In the genomic region with DNA sequence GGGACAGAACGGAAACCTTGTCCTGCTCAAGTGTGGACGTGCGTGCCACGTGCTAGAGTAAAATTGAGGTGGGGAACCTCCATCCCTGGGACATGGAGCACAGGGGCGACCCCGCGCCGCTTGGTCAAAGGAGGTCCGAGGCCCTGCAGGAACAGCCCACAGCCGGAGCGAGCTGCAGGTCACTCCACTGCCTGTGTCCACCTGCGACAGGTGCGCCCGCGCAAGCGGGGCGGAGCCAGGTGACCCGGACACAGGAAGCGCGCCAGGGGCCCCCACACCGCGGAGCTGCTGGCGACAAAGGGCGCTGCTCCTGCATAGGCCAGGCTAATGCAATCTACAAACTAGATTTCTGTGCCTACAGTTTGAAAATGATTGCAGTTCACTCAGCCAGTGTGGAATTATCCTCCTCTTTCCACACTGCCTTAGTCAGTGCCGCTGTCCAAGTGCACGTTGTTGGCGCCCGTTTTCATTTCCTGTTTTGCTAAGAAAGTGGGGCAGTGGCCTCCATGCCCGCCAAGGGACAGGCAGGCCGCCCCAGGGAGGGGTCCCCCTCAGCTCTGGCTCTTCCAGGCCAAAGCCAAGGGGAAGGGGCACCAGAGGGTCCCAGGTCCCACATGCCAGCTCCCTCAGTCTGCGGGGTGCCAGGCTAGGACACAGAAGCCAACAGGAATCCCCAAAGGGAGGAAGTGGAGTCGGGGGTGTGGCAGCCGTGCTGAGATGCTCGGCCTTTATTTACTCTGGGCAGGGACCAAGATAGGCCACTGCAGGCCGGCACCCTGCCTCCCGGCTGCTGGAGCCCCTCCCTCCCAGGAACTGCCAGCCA, we compare ENCODE assay signal across 8 cellular contexts. TPM values are rescaled to one million over a fixed set of nuclear protein-coding genes. Genes with fewer than 3 reads are reported as not detected.
DNase-seq lines count a peak whose midpoint lies in the region; ATAC-seq and TF ChIP-seq lines count a peak whose summit lies in the region.

No MANE protein-coding gene starts in this region.

- H3K27me3 Mint-ChIP-seq in dendritic cell treated with granulocyte-macrophage colony-stimulating factor and Interleukin-4, amounts not matched to agents 40 ng/mL and 50 ng/mL, for 4 days = no peaks in the 10 kb centered on the region

- H3K18ac ChIP-seq in mesenchymal stem cell (ENCODE audit: low read depth in 1 of 2, low read length in 2 of 2) = peak overlapping the region; percentile 52 to 67

- peak in 1 of 2 experiments; percentile 81 for DNase-seq in HL-60 (ENCODE audit: low read depth in 1 of 2, low spot score in 1 of 2)
- peak; percentile 13 for DNase-seq in SKM-1 (lab: John Stamatoyannopoulos, UW; ENCODE audit: unreplicated experiment)
- peak; percentile 61 for DNase-seq in mesenchymal stem cell
- peak; percentile 55 to 65 for DNase-seq in tibial nerve (ENCODE audit: low spot score in 2 of 2)

- H3K4me1 ChIP-seq in ACC112 (ENCODE audit: control insufficient read depth, insufficient read depth, low read length, unreplicated experiment) (peaks cover 51% of the 10 kb centered on the region), mesenchymal stem cell (ENCODE audit: control insufficient read depth, insufficient read depth, low read depth, low read length) (peaks cover 35% of the 10 kb centered on the region), tibial nerve (peaks cover 0 to 58% (median 50%) of the 10 kb centered on the region in 4 donors)

- H3K9me3 ChIP-seq in mesenchymal stem cell (ENCODE audit: control insufficient read depth, low read length) = no peaks in the 10 kb centered on the region
- H3K9me3 ChIP-seq in tibial nerve = no peaks in the 10 kb centered on the region

- no peak overlapping the region for H2AK5ac ChIP-seq in mesenchymal stem cell (ENCODE audit: low read length, severe bottlenecking)

- H2BK12ac ChIP-seq in mesenchymal stem cell (ENCODE audit: low read length in 2 of 2) = no peak overlapping the region

- H3K27ac ChIP-seq in ACC112 (ENCODE audit: low read depth, low read length) (peak overlapping the region; percentile 68), HL-60 (replicated peaks) (peak overlapping the region; percentile 94), mesenchymal stem cell (ENCODE audit: low read length, poor library complexity, severe bottlenecking) (peak overlapping the region; percentile 27), tibial nerve (peak overlapping the region; percentile 19 to 96 (median 56))

- H3K23ac ChIP-seq in mesenchymal stem cell (ENCODE audit: low read length in 2 of 2) = no peak overlapping the region

- H3K14ac ChIP-seq in mesenchymal stem cell (ENCODE audit: low read length in 2 of 2) = no peak overlapping the region

- peak overlapping the region in 1 of 2 experiments; percentile 58 for H3K4ac ChIP-seq in mesenchymal stem cell (ENCODE audit: low read depth in 1 of 2, low read length in 2 of 2)

- peak overlapping the region; percentile 75 for H3K27ac Mint-ChIP-seq in dendritic cell treated with granulocyte-macrophage colony-stimulating factor and Interleukin-4, amounts not matched to agents 40 ng/mL and 50 ng/mL, for 4 days

- peaks cover 16% of the 10 kb centered on the region for H3K79me1 ChIP-seq in mesenchymal stem cell (replicated peaks; ENCODE audit: low read length, poor library complexity, severe bottlenecking)

- peaks cover 5% of the 10 kb centered on the region for H3K79me2 ChIP-seq in ACC112 (ENCODE audit: control insufficient read depth, insufficient read depth, low read length, unreplicated experiment)

- WGBS in mesenchymal stem cell = 24% methylated on average over 35 of the region's 36 CpGs
- 2 to 3% methylated on average over 23 to 26 of the region's 36 CpGs for WGBS in tibial nerve, 2 donors

- peaks cover 18% of the 10 kb centered on the region for H3K36me3 ChIP-seq in ACC112 (ENCODE audit: insufficient read depth, low read length)
- H3K36me3 ChIP-seq in mesenchymal stem cell (ENCODE audit: control insufficient read depth in 1 of 2, insufficient read depth in 2 of 2, low read depth in 1 of 2, low read length in 2 of 2) = peaks cover 31 to 54% of the 10 kb centered on the region in 2 experiments
- H3K36me3 ChIP-seq in tibial nerve = peaks cover 0 to 31% (median 23%) of the 10 kb centered on the region in 3 donors

- ATAC-seq in HG03432 (IDR thresholded peaks at IDR 0.05; ENCODE audit: unreplicated experiment) = no peak
- no peak for ATAC-seq in HG02610 (IDR thresholded peaks at IDR 0.05; ENCODE audit: unreplicated experiment)

- no peak overlapping the region for H2BK120ac ChIP-seq in mesenchymal stem cell (ENCODE audit: low read depth, low read length)

- H3K4me3 Mint-ChIP-seq in dendritic cell treated with granulocyte-macrophage colony-stimulating factor and Interleukin-4, amounts not matched to agents 40 ng/mL and 50 ng/mL, for 4 days = peak overlapping the region; percentile 60

- peaks cover 54% of the 10 kb centered on the region for H3K36me3 Mint-ChIP-seq in dendritic cell treated with granulocyte-macrophage colony-stimulating factor and Interleukin-4, amounts not matched to agents 40 ng/mL and 50 ng/mL, for 4 days (ENCODE audit: low read depth)

- H3K9me3 Mint-ChIP-seq in dendritic cell treated with granulocyte-macrophage colony-stimulating factor and Interleukin-4, amounts not matched to agents 40 ng/mL and 50 ng/mL, for 4 days = no peaks in the 10 kb centered on the region

- TF ChIP-seq CTCF in HL-60 (IDR thresholded peaks at IDR 0.05; ENCODE audit: insufficient read depth, low read length) = no peak
- no peak for TF ChIP-seq CTCF in tibial nerve (IDR thresholded peaks at IDR 0.05)

- H3K27me3 ChIP-seq in ACC112 (ENCODE audit: insufficient read depth, low read length) (no peaks in the 10 kb centered on the region), HL-60 (ENCODE audit: insufficient read depth, poor library complexity, severe bottlenecking) (no peaks in the 10 kb centered on the region), mesenchymal stem cell (ENCODE audit: control insufficient read depth in 1 of 2, insufficient read depth in 1 of 2, low read length in 2 of 2) (no peaks in the 10 kb centered on the region), tibial nerve (no peaks in the 10 kb centered on the region)

- peak overlapping the region; percentile 52 for H4K91ac ChIP-seq in mesenchymal stem cell (ENCODE audit: low read length)

- H2AFZ ChIP-seq in ACC112 (ENCODE audit: low read length, unreplicated experiment) = no peak overlapping the region
- H2AFZ ChIP-seq in mesenchymal stem cell (ENCODE audit: low read depth, low read length) = no peak overlapping the region

- TF ChIP-seq EP300 in tibial nerve (IDR thresholded peaks at IDR 0.05) = peak in 1 of 2 donors; percentile 63

- no peak overlapping the region for H3K4me2 ChIP-seq in mesenchymal stem cell (ENCODE audit: low read length, poor library complexity, severe bottlenecking)

- H3K9ac ChIP-seq in mesenchymal stem cell (ENCODE audit: low read length) = peak overlapping the region; percentile 71

- no peak overlapping the region for H2BK15ac ChIP-seq in mesenchymal stem cell (ENCODE audit: low read depth, poor library complexity, severe bottlenecking)

- H4K8ac ChIP-seq in mesenchymal stem cell (ENCODE audit: low read length) = peak overlapping the region; percentile 35

- H3K4me3 ChIP-seq in ACC112 (ENCODE audit: low read depth, low read length) = peak overlapping the region; percentile 64
- peak overlapping the region; percentile 3; the same call in 1 of the 2 replicates for H3K4me3 ChIP-seq in HL-60 (replicated peaks; ENCODE audit: insufficient read depth, low read length)
- peak overlapping the region in 1 of 2 experiments; percentile 56 for H3K4me3 ChIP-seq in mesenchymal stem cell (ENCODE audit: insufficient read depth in 1 of 2, low read depth in 1 of 2, low read length in 2 of 2)
- peak overlapping the region in 2 of 4 donors; percentile 22 to 34 for H3K4me3 ChIP-seq in tibial nerve

- intact Hi-C loops in dendritic cell treated with granulocyte-macrophage colony-stimulating factor and Interleukin-4, amounts not matched to agents 40 ng/mL and 50 ng/mL, for 4 days (cut with micrococcal nuclease) = loop anchor here (5.0 kb wide), 1 partner anchor 105 kb away; no protein-coding TSS in a partner anchor

- no peak overlapping the region for H2BK5ac ChIP-seq in mesenchymal stem cell (ENCODE audit: low read depth, low read length, poor library complexity, severe bottlenecking)

- peaks cover 52% of the 10 kb centered on the region for H3K4me1 Mint-ChIP-seq in dendritic cell treated with granulocyte-macrophage colony-stimulating factor and Interleukin-4, amounts not matched to agents 40 ng/mL and 50 ng/mL, for 4 days (ENCODE audit: low read depth)

- TF ChIP-seq POLR2A in tibial nerve (IDR thresholded peaks at IDR 0.05) = no peak

RNA-seq across cellular contexts. Expression of a gene that starts 4.3 kb away (rescaled TPM):
- polyA plus RNA-seq in mesenchymal stem cell (2013, experiment 1 of 2) = 42.8 TPM
- polyA plus RNA-seq in mesenchymal stem cell (2013, experiment 2 of 2) = 40.7 TPM
- 100 to 1,000 TPM; 111 to 145 (median 119) TPM for total RNA-seq in tibial nerve

RNA-seq across cellular contexts. Expression of a gene that starts 58.5 kb away (rescaled TPM):
- 20.9 TPM for polyA plus RNA-seq in mesenchymal stem cell (2013, experiment 1 of 2)
- polyA plus RNA-seq in mesenchymal stem cell (2013, experiment 2 of 2) = 19.3 TPM
- total RNA-seq in tibial nerve = 10 to 100 TPM; 36.1 to 71.1 (median 54.6) TPM

Comparison
In these comparisons a context has a peak if more than half of its experiments do, and no peak if none do; other contexts are left out.
1. H3K27ac ChIP-seq: peak in every context shown above with its lines; median percentile 94 in HL-60; 68 in ACC112; 56 in tibial nerve; 27 in mesenchymal stem cell.